In genomic region chr9:126915846-126916543, GRCh38 we compare ENCODE assay signal across 9 cellular contexts. TPM values are rescaled to one million over a fixed set of nuclear protein-coding genes. Genes with fewer than 3 reads are reported as not detected.
DNase-seq lines count a peak whose midpoint lies in the region; ATAC-seq and TF ChIP-seq lines count a peak whose summit lies in the region.
"Had no signal": no experiment of that assay in that cellular context is flagged by ENCODE, and none has a peak within 500 bp of the region (broad histone marks: within the 10 kb centered on the region; RNA-seq: fewer than 3 reads in every experiment).

No MANE protein-coding gene starts in this region.

- no peaks in the 10 kb centered on the region for H3F3A ChIP-seq in DOHH2 (ENCODE audit: control insufficient read depth, insufficient read depth)

- peaks cover 15% of the 10 kb centered on the region for H3K27me3 Mint-ChIP-seq in osteocyte (ENCODE audit: unreplicated experiment)

- H3K36me3 Mint-ChIP-seq in osteocyte (ENCODE audit: unreplicated experiment), result no peaks in the 10 kb centered on the region

- DNase-seq in NCI-H2171 treated with DMSO at 0.1 percent for 48 hours (lab: John Stamatoyannopoulos, UW) (peak; percentile 72), osteocyte (ENCODE audit: extremely low spot score, unreplicated experiment) (no peak), middle frontal gyrus (ENCODE audit: extremely low spot score, low spot score) (no peak)
- no peak for DNase-seq in effector memory CD4-positive, alpha-beta T cell

- H3K4me3 ChIP-seq in DOHH2 (ENCODE audit: low read length), result peak overlapping the region; percentile 68
- peak overlapping the region; percentile 35 for H3K4me3 ChIP-seq in effector memory CD4-positive, alpha-beta T cell (ENCODE audit: insufficient read depth, low read depth, low read length, poor library complexity, severe bottlenecking)

- H3K9me2 ChIP-seq in DOHH2 (replicated peaks; ENCODE audit: control insufficient read depth, low read length), result no peaks in the 10 kb centered on the region

- no peak overlapping the region for H3K27ac ChIP-seq in DOHH2 (ENCODE audit: low read depth, low read length)
- no peak overlapping the region for H3K27ac ChIP-seq in effector memory CD4-positive, alpha-beta T cell (ENCODE audit: insufficient read depth, low read length, poor library complexity, severe bottlenecking)

- no peaks in the 10 kb centered on the region for H3K9me3 ChIP-seq in DOHH2 (ENCODE audit: control insufficient read depth, insufficient read depth, low read length)
- no peaks in the 10 kb centered on the region for H3K9me3 ChIP-seq in effector memory CD4-positive, alpha-beta T cell (ENCODE audit: control insufficient read depth, low read length)

- H3K4me2 ChIP-seq in DOHH2 (ENCODE audit: low read length), result peak overlapping the region; percentile 71

- TF ChIP-seq CTCF in DOHH2 (IDR thresholded peaks at IDR 0.05; ENCODE audit: low read depth, low read length, poor library complexity, severe bottlenecking) (no peak), osteocyte (IDR thresholded peaks at IDR 0.05) (no peak)

- H3K79me2 ChIP-seq in DOHH2 (ENCODE audit: control insufficient read depth, low read length), result no peaks in the 10 kb centered on the region

- H3K27ac Mint-ChIP-seq in osteocyte (ENCODE audit: unreplicated experiment), result peak overlapping the region; percentile 47

- H3K27me3 ChIP-seq in DOHH2 (ENCODE audit: control insufficient read depth, low read length), result peaks cover 11% of the 10 kb centered on the region; the same call in 1 of the 2 replicates
- no peaks in the 10 kb centered on the region for H3K27me3 ChIP-seq in effector memory CD4-positive, alpha-beta T cell (replicated peaks; ENCODE audit: control insufficient read depth, insufficient read depth, low read length, poor library complexity, severe bottlenecking)

- H3K4me1 Mint-ChIP-seq in osteocyte (ENCODE audit: unreplicated experiment), result peaks cover 14% of the 10 kb centered on the region

- peaks cover 6% of the 10 kb centered on the region; the same call in 1 of the 2 replicates for H4K20me1 ChIP-seq in DOHH2 (ENCODE audit: control insufficient read depth, insufficient read depth, low read depth, low read length)

- H3K4me3 Mint-ChIP-seq in osteocyte (ENCODE audit: unreplicated experiment), result peak overlapping the region; percentile 70

- peaks cover 12% of the 10 kb centered on the region for H3K4me1 ChIP-seq in DOHH2 (ENCODE audit: control insufficient read depth, low read length)
- peaks cover 10% of the 10 kb centered on the region for H3K4me1 ChIP-seq in effector memory CD4-positive, alpha-beta T cell (ENCODE audit: control insufficient read depth, insufficient read depth, low read length, poor library complexity, severe bottlenecking)

- no peak for ATAC-seq in GM19328 (IDR thresholded peaks at IDR 0.05; ENCODE audit: unreplicated experiment)
- no peak for ATAC-seq in GM21447 (IDR thresholded peaks at IDR 0.05; ENCODE audit: unreplicated experiment)
- ATAC-seq in HG03045 (IDR thresholded peaks at IDR 0.05; ENCODE audit: unreplicated experiment), result no peak
- ATAC-seq: left cardiac atrium had no signal

- peaks cover 3% of the 10 kb centered on the region for H3K9me3 Mint-ChIP-seq in osteocyte (ENCODE audit: unreplicated experiment)

- H3K36me3 ChIP-seq in DOHH2 (ENCODE audit: control insufficient read depth, low read length), result no peaks in the 10 kb centered on the region
- H3K36me3 ChIP-seq in effector memory CD4-positive, alpha-beta T cell (ENCODE audit: control insufficient read depth, insufficient read depth, low read length), result no peaks in the 10 kb centered on the region

RNA-seq across cellular contexts. Expression of gene RALGPS1, which starts 1.4 kb away (rescaled TPM):
- 8.7 and 9.9 TPM in 2 replicates for total RNA-seq in osteocyte

RNA-seq across cellular contexts. Expression of gene ZBTB34, which starts 55.6 kb away (rescaled TPM):
- 13.9 and 14.0 TPM in 2 replicates for total RNA-seq in osteocyte
